ENCODE assay signal across 23 cellular contexts in the genomic region with DNA sequence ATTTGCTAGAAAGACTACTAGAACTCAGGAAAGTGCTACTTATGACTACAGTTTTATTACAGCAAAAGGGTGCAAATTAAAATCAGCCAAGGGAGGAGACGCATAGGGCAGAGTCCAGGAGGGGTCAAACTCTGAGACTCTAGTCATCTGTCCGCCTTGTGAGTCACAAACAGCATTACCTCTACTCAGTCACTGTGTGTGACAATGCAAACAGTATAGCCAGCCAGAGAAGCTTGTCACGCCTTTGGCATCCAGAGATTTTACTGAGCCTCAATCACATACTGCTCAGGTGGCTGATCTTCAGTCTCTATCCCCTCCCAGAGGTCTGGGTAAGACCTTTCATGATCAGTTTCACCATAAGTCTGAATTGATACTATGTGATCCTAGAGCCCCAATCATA. TPM values are rescaled to one million over a fixed set of nuclear protein-coding genes. Genes with fewer than 3 reads are reported as not detected.
"Had no signal": no experiment of that assay in that cellular context is flagged by ENCODE, and none has a peak within 500 bp of the region (broad histone marks: within the 10 kb centered on the region; RNA-seq: fewer than 3 reads in every experiment).

No MANE protein-coding gene starts in this region.

- FAIRE-seq: endometrium had no signal

- H3K36me3 ChIP-seq: breast epithelium, esophagus muscularis mucosa had no signal

- H3K9me3 ChIP-seq: right lobe of liver had no signal

- DNase-seq: activated CD4-positive, alpha-beta memory T cell treated with anti-CD3 and anti-CD28 coated beads for 36 hours; activated CD4-positive, alpha-beta T cell treated with anti-CD3 and anti-CD28 coated beads for 1 hour; activated gamma-delta T cell treated with Interleukin-2 at 50 U/mL for 16 hours; activated naive CD8-positive, alpha-beta T cell treated with anti-CD3 and anti-CD28 coated beads, Interleukin-2, amount 10 ng/mL, durations not matched to agents 7 days and 5 days; activated T-cell treated with anti-CD3 and anti-CD28 coated beads, Interleukin-2, amount 50 U/mL, for 48 hours; anterior cingulate cortex; dorsolateral prefrontal cortex; left cardiac atrium; nephron progenitor cell; psoas muscle; right lobe of liver; spleen; stimulated activated CD4-positive, alpha-beta T cell treated with anti-CD3 and anti-CD28 coated beads, Interleukin-1b, Interleukin-23, amount 100 ng/mL, for 48 hours; T-helper 9 cell had no signal

- H3K27ac ChIP-seq: breast epithelium, dorsolateral prefrontal cortex, esophagus muscularis mucosa, psoas muscle, right lobe of liver, spleen, tibial nerve had no signal

- H3K27me3 ChIP-seq: breast epithelium, dorsolateral prefrontal cortex, esophagus muscularis mucosa, right lobe of liver, spleen, tibial nerve had no signal

- H3K4me1 ChIP-seq: breast epithelium, psoas muscle, right lobe of liver, spleen, tibial nerve had no signal

- H3K4me3 ChIP-seq: breast epithelium, dorsolateral prefrontal cortex, esophagus muscularis mucosa, psoas muscle, right lobe of liver, spleen, tibial nerve had no signal

- ATAC-seq: left cardiac atrium; psoas muscle; stimulated activated memory B cell treated with anti-CD40 and anti-IgM and Interleukin-4, amounts not matched to agents 10 μg/mL and 1 μg/mL and 100 μg/mL, for 72 hours had no signal

RNA-seq across cellular contexts. Expression of gene CLEC19A, which starts 49.0 kb away (rescaled TPM):
- total RNA-seq: activated CD4-positive, alpha-beta memory T cell treated with anti-CD3 and anti-CD28 coated beads for 36 hours; activated naive CD8-positive, alpha-beta T cell treated with anti-CD3 and anti-CD28 coated beads, Interleukin-2, amount 10 ng/mL, durations not matched to agents 7 days and 5 days; chondrocyte; esophagus muscularis mucosa; fibroblast of villous mesenchyme; left cardiac atrium; omental fat pad; psoas muscle; spleen; subcutaneous adipose tissue; tibial nerve had no signal
